In genomic region chr14:54783660-54784015, GRCh38 we compare ENCODE assay signal across 16 cellular contexts.
DNase-seq lines count a peak whose midpoint lies in the region; ATAC-seq and TF ChIP-seq lines count a peak whose summit lies in the region.
"Had no signal": no experiment of that assay in that cellular context is flagged by ENCODE, and none has a peak within 500 bp of the region (broad histone marks: within the 10 kb centered on the region; RNA-seq: fewer than 3 reads in every experiment).

No MANE protein-coding gene starts in this region.

- no peaks in the 10 kb centered on the region for H3K27me3 ChIP-seq in ascending aorta
- H3K27me3 ChIP-seq in right lobe of liver = no peaks in the 10 kb centered on the region
- H3K27me3 ChIP-seq in skeletal muscle tissue (ENCODE audit: control insufficient read depth in 3 of 3, insufficient read depth in 3 of 3, low read length in 3 of 3) = no peaks in the 10 kb centered on the region

- DNase-seq in cardiac septum (ENCODE audit: low spot score) (peak; percentile 74), left ventricle myocardium superior (no peak), ascending aorta (ENCODE audit: low spot score in 2 of 2) (peak in 1 of 2 donors; percentile 61), right lobe of liver (peak in 1 of 3 donors; percentile 44), erythroblast (lab: John Stamatoyannopoulos, UW) (no peak), Kasumi-1 (lab: John Stamatoyannopoulos, UW) (no peak), MV-4-11 (lab: John Stamatoyannopoulos, UW) (no peak)
- DNase-seq: CD4-positive, alpha-beta T cell; NCI-H1105; NCI-H1694 treated with DMSO at 0.1 percent for 48 hours; SHP77 had no signal

- H3K27ac ChIP-seq in ascending aorta (peak overlapping the region; percentile 78 to 91), right lobe of liver (peak overlapping the region; percentile 67 to 92 (median 81)), skeletal muscle tissue (ENCODE audit: low read depth, low read length) (peak overlapping the region; percentile 98)
- H3K27ac ChIP-seq: A549 had no signal

- peak overlapping the region; percentile 26 to 79 (median 61) for H3K9ac ChIP-seq in skeletal muscle tissue (ENCODE audit: low read depth in 1 of 3, low read length in 3 of 3)

- H3K4me1 ChIP-seq in ascending aorta = peaks cover 11 to 21% of the 10 kb centered on the region in 2 donors
- H3K4me1 ChIP-seq in right lobe of liver = peaks cover 0 to 56% (median 17%) of the 10 kb centered on the region in 4 donors
- H3K4me1 ChIP-seq in skeletal muscle tissue (ENCODE audit: control insufficient read depth in 3 of 3, insufficient read depth in 3 of 3, low read length in 3 of 3) = peaks cover 54 to 57% (median 55%) of the 10 kb centered on the region in 3 donors
- H3K4me1 ChIP-seq: A549 had no signal

- TF ChIP-seq POLR2A in right lobe of liver (IDR thresholded peaks at IDR 0.05) (no peak), erythroblast (IDR thresholded peaks at IDR 0.05; ENCODE audit: low read length) (no peak)

- WGBS in right lobe of liver (ENCODE audit: insufficient coverage, low coverage, low lambda C conversion rate, missing lambda C conversion rate) = 59% methylated on average over 2 of the region's 5 CpGs

- H3K36me3 ChIP-seq in ascending aorta (peaks cover 51 to 69% of the 10 kb centered on the region in 2 donors), right lobe of liver (peaks cover 0 to 11% (median 0%) of the 10 kb centered on the region in 4 donors), skeletal muscle tissue (ENCODE audit: control insufficient read depth in 3 of 3, insufficient read depth in 3 of 3, low read length in 3 of 3) (peaks cover 30 to 52% (median 51%) of the 10 kb centered on the region in 3 donors)

- H3K4me3 ChIP-seq in ascending aorta (peak overlapping the region in 1 of 2 donors; percentile 5), right lobe of liver (no peak overlapping the region), skeletal muscle tissue (ENCODE audit: low read length in 3 of 3) (no peak overlapping the region)
- H3K4me3 ChIP-seq: A549, GM23338, K562 had no signal

- no peaks in the 10 kb centered on the region for H3K9me3 ChIP-seq in ascending aorta
- H3K9me3 ChIP-seq in right lobe of liver = no peaks in the 10 kb centered on the region
- H3K9me3 ChIP-seq in skeletal muscle tissue (ENCODE audit: control insufficient read depth in 3 of 3, low read length in 3 of 3) = no peaks in the 10 kb centered on the region
- H3K9me3 ChIP-seq: A549 had no signal

- TF ChIP-seq CTCF in ascending aorta (IDR thresholded peaks at IDR 0.05) = no peak
- no peak for TF ChIP-seq CTCF in right lobe of liver (IDR thresholded peaks at IDR 0.05)

- no peak for ATAC-seq in left ventricle myocardium superior
- no peak for ATAC-seq in right lobe of liver
- ATAC-seq: A549, GM23338, K562, Panc1 had no signal

- intact Hi-C loops in cardiac septum (cut with DNase I) = no loop called here
- intact Hi-C loops in left ventricle myocardium superior (cut with micrococcal nuclease) = no loop called here
- intact Hi-C loops in ascending aorta (cut with DNase I) = loop anchor here (2.0 to 5.0 kb wide), 2 partner anchors 21 to 276 kb away; partner anchors contain the start of gene CGRRF1
- intact Hi-C loops in right lobe of liver (cut with DNase I) = no loop called here
